13 cellular contexts compared by ENCODE assay signal in genomic region chr11:32099516-32099915, GRCh38. TPM values are rescaled to one million over a fixed set of nuclear protein-coding genes. Genes with fewer than 3 reads are reported as not detected.
DNase-seq lines count a peak whose midpoint lies in the region; ATAC-seq lines count a peak whose summit lies in the region.
"Had no signal": no experiment of that assay in that cellular context is flagged by ENCODE, and none has a peak within 500 bp of the region (broad histone marks: within the 10 kb centered on the region; RNA-seq: fewer than 3 reads in every experiment).

No MANE protein-coding gene starts in this region.

- no peak for ATAC-seq in HG03469 (IDR thresholded peaks at IDR 0.05; ENCODE audit: unreplicated experiment)
- ATAC-seq: GM12878, HCT116 had no signal

- peak; percentile 47 for DNase-seq in DMS 273 (lab: John Stamatoyannopoulos, UW; ENCODE audit: unreplicated experiment)
- no peak for DNase-seq in DMS 273 treated with DMSO at 0.1 percent for 48 hours (lab: John Stamatoyannopoulos, UW)
- DNase-seq in NCI-H524 (lab: John Stamatoyannopoulos, UW), result peak; percentile 44 to 80
- peak; percentile 83 for DNase-seq in cerebellum (ENCODE audit: low spot score)
- DNase-seq in stimulated activated CD4-positive, alpha-beta T cell treated with anti-CD3 and anti-CD28 coated beads, Interleukin-2, amount 100 ng/mL, for 24 hours, result no peak
- no peak for DNase-seq in activated effector memory CD4-positive, alpha-beta T cell treated with anti-CD3 and anti-CD28 coated beads, Interleukin-2, amount 50 U/mL, for 16 hours
- DNase-seq: AML-193; Caco-2; CD8-positive, alpha-beta memory T cell; GM23248 had no signal

RNA-seq across cellular contexts. Expression of gene RCN1, which starts 8.6 kb away (rescaled TPM):
- total RNA-seq in cerebellum, result 59.7 TPM

Comparison
In these comparisons a context has a peak if more than half of its experiments do, and no peak if none do; other contexts are left out.
1. DNase-seq: peak in DMS 273 (single experiment), NCI-H524 (2 of 2) and cerebellum (single experiment); none in DMS 273 treated with DMSO at 0.1 percent for 48 hours (single experiment), stimulated activated CD4-positive, alpha-beta T cell treated with anti-CD3 and anti-CD28 coated beads, Interleukin-2, amount 100 ng/mL, for 24 hours (0 of 2) and activated effector memory CD4-positive, alpha-beta T cell treated with anti-CD3 and anti-CD28 coated beads, Interleukin-2, amount 50 U/mL, for 16 hours (single experiment).